25 cellular contexts compared by ENCODE assay signal in genomic region chr5:37355161-37355560, GRCh38.
"Had no signal": no experiment of that assay in that cellular context is flagged by ENCODE, and none has a peak within 500 bp of the region (broad histone marks: within the 10 kb centered on the region; RNA-seq: fewer than 3 reads in every experiment).

No MANE protein-coding gene starts in this region.

- H3K27me3 Mint-ChIP-seq: naive thymus-derived CD4-positive, alpha-beta T cell; natural killer cell treated with Interleukin-12 subunit alpha and Interleukin-12 subunit beta and Interleukin-15 and Interleukin-18, amount 100 ng/mL, for 72 hours; stimulated activated memory B cell treated with anti-CD40 and anti-IgM and Interleukin-4, amounts not matched to agents 10 μg/mL and 1 μg/mL and 100 μg/mL, for 72 hours; stimulated activated naive CD8-positive, alpha-beta T cell treated with anti-CD3 and anti-CD28 coated beads, Interleukin-15, amount 100 ng/mL, for 72 hours had no signal

- H3K4me3 ChIP-seq: left lung, lower lobe of right lung, mucosa of descending colon, ovary, prostate gland, skin epidermis, tibial nerve, upper lobe of left lung, vagina had no signal

- DNase-seq: hippocampal formation; kidney; left colon; left lung; lower lobe of right lung; mammary epithelial cell; mesenchymal stem cell; mucosa of descending colon; naive thymus-derived CD4-positive, alpha-beta T cell; ovary; retina; right cardiac atrium; stimulated activated CD4-positive, alpha-beta T cell treated with anti-CD3 and anti-CD28 coated beads, Interleukin-4, amount 100 ng/mL, for 24 hours; stimulated activated naive CD4-positive, alpha-beta T cell treated with Interleukin-2 at 50 U/mL for 16 hours; stimulated activated naive CD8-positive, alpha-beta T cell treated with anti-CD3 and anti-CD28 coated beads, Interleukin-15, amount 100 ng/mL, for 72 hours; substantia nigra; upper lobe of left lung had no signal

- H3K4me1 ChIP-seq: left lung, lower lobe of right lung, prostate gland, tibial nerve, upper lobe of left lung, vagina had no signal

- H3K27ac ChIP-seq: left lung, lower lobe of right lung, ovary, prostate gland, skin epidermis, tibial nerve, upper lobe of left lung, vagina had no signal

- H3K9me3 ChIP-seq: left lung, lower lobe of right lung, mucosa of descending colon, ovary, prostate gland, tibial nerve, upper lobe of left lung, vagina had no signal

- H3K4me1 Mint-ChIP-seq: mesothelial cell of epicardium; stimulated activated memory B cell treated with anti-CD40 and anti-IgM and Interleukin-4, amounts not matched to agents 10 μg/mL and 1 μg/mL and 100 μg/mL, for 72 hours; stimulated activated naive CD8-positive, alpha-beta T cell treated with anti-CD3 and anti-CD28 coated beads, Interleukin-15, amount 100 ng/mL, for 72 hours had no signal

- H3K27ac Mint-ChIP-seq: mesothelial cell of epicardium; naive thymus-derived CD4-positive, alpha-beta T cell; natural killer cell treated with Interleukin-12 subunit alpha and Interleukin-12 subunit beta and Interleukin-15 and Interleukin-18, amount 100 ng/mL, for 72 hours; stimulated activated memory B cell treated with anti-CD40 and anti-IgM and Interleukin-4, amounts not matched to agents 10 μg/mL and 1 μg/mL and 100 μg/mL, for 72 hours; stimulated activated naive CD8-positive, alpha-beta T cell treated with anti-CD3 and anti-CD28 coated beads, Interleukin-15, amount 100 ng/mL, for 72 hours had no signal

- ATAC-seq: left colon; left lung; lower lobe of right lung; mucosa of descending colon; naive thymus-derived CD4-positive, alpha-beta T cell; natural killer cell treated with Interleukin-12 subunit alpha and Interleukin-12 subunit beta and Interleukin-15 and Interleukin-18, amount 100 ng/mL, for 72 hours; right cardiac atrium; sciatic nerve; stimulated activated memory B cell treated with anti-CD40 and anti-IgM and Interleukin-4, amounts not matched to agents 10 μg/mL and 1 μg/mL and 100 μg/mL, for 72 hours; stimulated activated naive CD8-positive, alpha-beta T cell treated with anti-CD3 and anti-CD28 coated beads, Interleukin-15, amount 100 ng/mL, for 72 hours had no signal

- H3K9me3 Mint-ChIP-seq: mesothelial cell of epicardium; naive thymus-derived CD4-positive, alpha-beta T cell; natural killer cell treated with Interleukin-12 subunit alpha and Interleukin-12 subunit beta and Interleukin-15 and Interleukin-18, amount 100 ng/mL, for 72 hours; stimulated activated memory B cell treated with anti-CD40 and anti-IgM and Interleukin-4, amounts not matched to agents 10 μg/mL and 1 μg/mL and 100 μg/mL, for 72 hours; stimulated activated naive CD8-positive, alpha-beta T cell treated with anti-CD3 and anti-CD28 coated beads, Interleukin-15, amount 100 ng/mL, for 72 hours had no signal

- H3K27me3 ChIP-seq: left lung, ovary, tibial nerve, upper lobe of left lung, vagina had no signal

- H3K36me3 Mint-ChIP-seq: natural killer cell treated with Interleukin-12 subunit alpha and Interleukin-12 subunit beta and Interleukin-15 and Interleukin-18, amount 100 ng/mL, for 72 hours had no signal

- H3K4me3 Mint-ChIP-seq: mesothelial cell of epicardium; naive thymus-derived CD4-positive, alpha-beta T cell; natural killer cell treated with Interleukin-12 subunit alpha and Interleukin-12 subunit beta and Interleukin-15 and Interleukin-18, amount 100 ng/mL, for 72 hours; stimulated activated memory B cell treated with anti-CD40 and anti-IgM and Interleukin-4, amounts not matched to agents 10 μg/mL and 1 μg/mL and 100 μg/mL, for 72 hours; stimulated activated naive CD8-positive, alpha-beta T cell treated with anti-CD3 and anti-CD28 coated beads, Interleukin-15, amount 100 ng/mL, for 72 hours had no signal

- FAIRE-seq: kidney had no signal

- H3K36me3 ChIP-seq: ovary had no signal
